ENCODE assay signal across 2 cellular contexts in genomic region chr6:36636687-36637418, GRCh38.
TF ChIP-seq lines count a peak whose summit lies in the region.

No MANE protein-coding gene starts in this region.

TF ChIP-seq in IMR-90, 13 proteins besides CTCF, POLR2A, EP300 and RAD21:
- TF ChIP-seq MAZ (IDR thresholded peaks at IDR 0.05; ENCODE audit: borderline replicate concordance, low read depth, low read length) (no peak), NFE2L2 (IDR thresholded peaks at IDR 0.05; ENCODE audit: low read depth, low read length) (no peak), MAFK (IDR thresholded peaks at IDR 0.05; ENCODE audit: low read depth, low read length) (no peak), CHD1 (IDR thresholded peaks at IDR 0.05; ENCODE audit: low read depth, low read length) (no peak), ELK1 (IDR thresholded peaks at IDR 0.05; ENCODE audit: borderline replicate concordance, low read depth, low read length) (no peak), FOS (IDR thresholded peaks at IDR 0.05; ENCODE audit: low read depth, low read length) (no peak), MXI1 (IDR thresholded peaks at IDR 0.05; ENCODE audit: borderline replicate concordance, low read depth, low read length) (no peak), RFX5 (IDR thresholded peaks at IDR 0.05; ENCODE audit: low read depth, low read length) (no peak), RCOR1 (IDR thresholded peaks at IDR 0.05; ENCODE audit: insufficient replicate concordance, low read length) (no peak), USF2 (IDR thresholded peaks at IDR 0.05; ENCODE audit: low read depth, low read length) (no peak), BHLHE40 (IDR thresholded peaks at IDR 0.05; ENCODE audit: low read depth, low read length) (no peak), CEBPB (IDR thresholded peaks at IDR 0.05; ENCODE audit: low read depth, low read length) (no peak), SMC3 (IDR thresholded peaks at IDR 0.05; ENCODE audit: low read depth, low read length) (no peak)

TF ChIP-seq in H1, 55 proteins besides CTCF, POLR2A, EP300 and RAD21:
- TF ChIP-seq RBBP5 (IDR thresholded peaks at IDR 0.05; ENCODE audit: borderline replicate concordance, low read depth, low read length) (no peak), CBX8 (IDR thresholded peaks at IDR 0.05; ENCODE audit: borderline replicate concordance, low read depth, low read length) (no peak), HDAC2 (IDR thresholded peaks at IDR 0.05; ENCODE audit: borderline replicate concordance in 1 of 2, low read depth in 2 of 2, low read length in 2 of 2) (no peak), BCL11A (IDR thresholded peaks at IDR 0.05; ENCODE audit: low read depth in 2 of 2, low read length in 2 of 2) (no peak), GTF2F1 (IDR thresholded peaks at IDR 0.05; ENCODE audit: borderline replicate concordance, low read depth, low read length) (no peak), JUN (IDR thresholded peaks at IDR 0.05; ENCODE audit: low read depth, low read length) (no peak), CHD1 (IDR thresholded peaks at IDR 0.05; ENCODE audit: low read depth, low read length) (no peak), SIN3A (conservative IDR thresholded peaks at IDR 0.05 in 1 of 2, IDR thresholded peaks at IDR 0.05 in 1 of 2; ENCODE audit: low read depth in 1 of 2, low read length in 2 of 2) (no peak), CHD2 (IDR thresholded peaks at IDR 0.05; ENCODE audit: low read length) (no peak), POLR2AphosphoS5 (IDR thresholded peaks at IDR 0.05; ENCODE audit: low read depth, low read length) (no peak), SAP30 (IDR thresholded peaks at IDR 0.05; ENCODE audit: insufficient read depth, insufficient replicate concordance, low read length) (no peak)
